8 cellular contexts compared by ENCODE assay signal in genomic region chr5:177085985-177086917, GRCh38. TPM values are rescaled to one million over a fixed set of nuclear protein-coding genes. Genes with fewer than 3 reads are reported as not detected.
DNase-seq lines count a peak whose midpoint lies in the region; ATAC-seq, FAIRE-seq and TF ChIP-seq lines count a peak whose summit lies in the region.

TSS of gene FGFR4 (plus strand) at chr5:177086915. CDS start at chr5:177089603, 2,688 bp downstream.

- no peak for FAIRE-seq in kidney (lab: Jason Lieb, UNC)

- H3K9ac ChIP-seq in kidney (ENCODE audit: low read length in 2 of 2), result peak within 1 kb of the TSS in 1 of 2 donors; percentile 58

- in situ Hi-C loops in KBM-7 (cut with MboI; ENCODE audit: low pct_unique_long_range_greater_than_20kb, low sequenced_read_pairs) (loop anchor here (25.0 kb wide), 1 partner anchor 424 kb away; no protein-coding TSS in a partner anchor), brain microvascular endothelial cell (cut with HindIII; ENCODE audit: low pct_ligation_motif_present, low sequenced_read_pairs) (no loop called here)

- H3K27ac ChIP-seq in brain microvascular endothelial cell (no peak within 1 kb of the TSS), kidney (ENCODE audit: low read depth in 2 of 2, low read length in 2 of 2) (peak within 1 kb of the TSS; percentile 71 to 76)

- H3K36me3 Mint-ChIP-seq in Caco-2 (ENCODE audit: insufficient read depth, unreplicated experiment), result peaks cover 14% of the 10 kb centered on the region

- DNase-seq in Caco-2, result peak; percentile 87 to 92
- DNase-seq in KBM-7, result peak; percentile 37
- DNase-seq in T-helper 22 cell (ENCODE audit: low read depth), result peak; percentile 59
- DNase-seq in brain microvascular endothelial cell, result peak; percentile 14
- peak; percentile 93 for DNase-seq in kidney
- peak; percentile 36 to 65 for DNase-seq in stimulated activated CD4-positive, alpha-beta T cell treated with anti-CD3 and anti-CD28 coated beads, Interleukin-2, amount 100 ng/mL, for 48 hours
- DNase-seq in OCI-M2 (lab: John Stamatoyannopoulos, UW; ENCODE audit: unreplicated experiment), result no peak

- CTCF ChIA-PET in Caco-2 (lab: Charles Lee), result interaction anchor here (0.6 to 3.7 kb wide), 33 partner anchors 8 to 1619 kb away, joined by 3 to 81 read pairs (median 4); partner anchors contain the start of genes GRK6, LMAN2, MXD3 and NSD1

- H3K9me3 Mint-ChIP-seq in Caco-2 (ENCODE audit: unreplicated experiment), result no peaks in the 10 kb centered on the region

- no peaks in the 10 kb centered on the region for H3K27me3 ChIP-seq in Caco-2 (replicated peaks; ENCODE audit: control insufficient read depth, insufficient read depth, low read length)
- H3K27me3 ChIP-seq in brain microvascular endothelial cell (replicated peaks), result no peaks in the 10 kb centered on the region

- H3K4me3 ChIP-seq in Caco-2 (ENCODE audit: low read depth, low read length), result peak within 1 kb of the TSS; percentile 93
- H3K4me3 ChIP-seq in brain microvascular endothelial cell (ENCODE audit: low read depth, low read length), result peak within 1 kb of the TSS; percentile 45
- peak within 1 kb of the TSS; percentile 73 to 78 for H3K4me3 ChIP-seq in kidney (ENCODE audit: low read length in 2 of 2)

- POLR2A ChIA-PET in Caco-2 (lab: Charles Lee), result interaction anchor here (0.6 to 3.0 kb wide), 20 partner anchors 9 to 548 kb away, joined by 3 to 33 read pairs (median 4); partner anchors contain the start of genes PDLIM7, PRELID1, RAB24 and ZNF346

- H3K9me3 ChIP-seq in Caco-2 (no peaks in the 10 kb centered on the region), kidney (ENCODE audit: control insufficient read depth in 1 of 2, low read length in 2 of 2) (no peaks in the 10 kb centered on the region)

- no peak for TF ChIP-seq CTCF in Caco-2 (IDR thresholded peaks at IDR 0.05; ENCODE audit: insufficient read depth in 1 of 2, low read depth in 1 of 2, low read length in 1 of 2, severe bottlenecking in 1 of 2, unreplicated experiment in 1 of 2)
- no peak for TF ChIP-seq CTCF in brain microvascular endothelial cell (IDR thresholded peaks at IDR 0.05; ENCODE audit: low read depth, low read length, missing control alignments)
- TF ChIP-seq CTCF in kidney (IDR thresholded peaks at IDR 0.05; ENCODE audit: borderline replicate concordance, extremely low read depth, insufficient read depth), result no peak

- ATAC-seq in GM21423 (IDR thresholded peaks at IDR 0.05; ENCODE audit: unreplicated experiment), result peak; percentile 40

- H3K4me3 Mint-ChIP-seq in Caco-2 (ENCODE audit: unreplicated experiment), result peak within 1 kb of the TSS; percentile 88

- H3K4me1 ChIP-seq in Caco-2, result peaks cover 57% of the 10 kb centered on the region
- H3K4me1 ChIP-seq in kidney (ENCODE audit: control insufficient read depth in 1 of 2, insufficient read depth in 1 of 2, low read depth in 1 of 2, low read length in 2 of 2), result peaks cover 11 to 19% of the 10 kb centered on the region in 2 donors

- peaks cover 28% of the 10 kb centered on the region for H3K4me1 Mint-ChIP-seq in Caco-2 (ENCODE audit: low read depth, unreplicated experiment)

- peak within 1 kb of the TSS; percentile 93 for H3K27ac Mint-ChIP-seq in Caco-2 (ENCODE audit: unreplicated experiment)

- intact Hi-C loops in Caco-2 (cut with micrococcal nuclease; ENCODE audit: unreplicated experiment), result loop anchor here (2.0 kb wide), 1 partner anchor 13 kb away; no protein-coding TSS in a partner anchor
- intact Hi-C loops in kidney (cut with DNase I), result no loop called here

- H3K27me3 Mint-ChIP-seq in Caco-2 (ENCODE audit: insufficient read depth, unreplicated experiment), result no peaks in the 10 kb centered on the region

- BruUV-seq in Caco-2 (replicated peaks; lab: Mats Ljungman, UMichigan), result no TSS peak

- peaks cover 4% of the 10 kb centered on the region for H3K36me3 ChIP-seq in Caco-2 (ENCODE audit: control insufficient read depth, insufficient read depth, low read length)
- H3K36me3 ChIP-seq in brain microvascular endothelial cell (replicated peaks), result no peaks in the 10 kb centered on the region
- H3K36me3 ChIP-seq in kidney (ENCODE audit: control insufficient read depth in 1 of 2, insufficient read depth in 2 of 2, low read length in 2 of 2), result peaks cover 0 to 3% of the 10 kb centered on the region in 2 donors

RNA-seq across cellular contexts. Expression of gene FGFR4, which starts in this region (rescaled TPM):
- total RNA-seq in Caco-2 (2022) (186 and 190 TPM in 2 replicates), kidney (72.6 TPM)
- 50.2 TPM for polyA plus RNA-seq in kidney (ENCODE audit: insufficient read depth, low read depth, low replicate concordance)
